ENCODE assay signal across 29 cellular contexts in genomic region chr19:2558543-2558942, GRCh38.
"Had no signal": no experiment of that assay in that cellular context is flagged by ENCODE, and none has a peak within 500 bp of the region (broad histone marks: within the 10 kb centered on the region; RNA-seq: fewer than 3 reads in every experiment).

No MANE protein-coding gene starts in this region.

- DNase-seq: activated B cell treated with CpG ODN at 0.5 μM for 24 hours; activated CD4-positive, alpha-beta T cell treated with anti-CD3 and anti-CD28 coated beads for 48 hours; activated CD4-positive, alpha-beta T cell treated with anti-CD3 and anti-CD28 coated beads, Interleukin-2, amount 50 U/mL, for 1 hour; activated CD4-positive, alpha-beta T cell treated with anti-CD3 and anti-CD28 coated beads, Interleukin-2, amount 50 U/mL, for 48 hours; activated CD8-positive, alpha-beta memory T cell treated with anti-CD3 and anti-CD28 coated beads for 24 hours; activated CD8-positive, alpha-beta T cell treated with anti-CD3 and anti-CD28 coated beads for 36 hours; activated effector memory CD4-positive, alpha-beta T cell treated with Interleukin-2 at 50 U/mL for 16 hours; activated gamma-delta T cell treated with Interleukin-2 at 50 U/mL for 16 hours; activated naive CD4-positive, alpha-beta T cell treated with Interleukin-2 at 50 U/mL for 16 hours; activated T-cell treated with anti-CD3 and anti-CD28 coated beads, Interleukin-2, amount 50 U/mL, for 4 hours; anterior cingulate cortex; brain microvascular endothelial cell; effector memory CD4-positive, alpha-beta T cell; endodermal cell; foreskin fibroblast; head of caudate nucleus; T-cell; T1000; WERI-Rb-1 had no signal

- H3K4me3 ChIP-seq: coronary artery, dorsolateral prefrontal cortex had no signal

- H3K4me3 Mint-ChIP-seq: activated B cell treated with CpG ODN at 0.5 μM for 24 hours; activated CD8-positive, alpha-beta T cell treated with anti-CD3 and anti-CD28 coated beads for 36 hours; activated naive CD4-positive, alpha-beta T cell treated with anti-CD3 and anti-CD28 coated beads, Interleukin-2, amount 50 U/mL, for 24 hours; activated T-cell treated with anti-CD3 and anti-CD28 coated beads, Interleukin-2, amount 50 U/mL, for 4 hours; activated T-helper 17 cell treated with anti-CD3 and anti-CD28 coated beads, Interleukin-2, amount 50 U/mL, for 72 hours; central memory CD8-positive, alpha-beta T cell; dendritic cell treated with granulocyte-macrophage colony-stimulating factor and Interleukin-4, amounts not matched to agents 40 ng/mL and 50 ng/mL, for 4 days; endodermal cell; T-cell; T-helper 1 cell treated with Interleukin-12 subunit alpha and Interleukin-12 subunit beta and Interleukin-4 antibody, amounts not matched to agents 30 μg/mL and 1 μg/mL, for 36 hours; T-helper 2 cell treated with Interferon-gamma antibody and Interleukin-4, amounts not matched to agents 5 μg/mL and 100 μg/mL, for 36 hours had no signal

- H3K27ac ChIP-seq: brain microvascular endothelial cell, coronary artery, WERI-Rb-1 had no signal

- H3K27me3 Mint-ChIP-seq: activated B cell treated with CpG ODN at 0.5 μM for 24 hours; activated CD8-positive, alpha-beta T cell treated with anti-CD3 and anti-CD28 coated beads for 36 hours; activated naive CD4-positive, alpha-beta T cell treated with anti-CD3 and anti-CD28 coated beads, Interleukin-2, amount 50 U/mL, for 24 hours; activated T-helper 17 cell treated with anti-CD3 and anti-CD28 coated beads, Interleukin-2, amount 50 U/mL, for 72 hours; central memory CD8-positive, alpha-beta T cell; T-cell had no signal

- H3K36me3 Mint-ChIP-seq: activated naive CD4-positive, alpha-beta T cell treated with anti-CD3 and anti-CD28 coated beads, Interleukin-2, amount 50 U/mL, for 24 hours; T-cell had no signal

- H3K27ac Mint-ChIP-seq: activated CD8-positive, alpha-beta T cell treated with anti-CD3 and anti-CD28 coated beads for 36 hours; activated T-helper 17 cell treated with anti-CD3 and anti-CD28 coated beads, Interleukin-2, amount 50 U/mL, for 72 hours; dendritic cell treated with granulocyte-macrophage colony-stimulating factor and Interleukin-4, amounts not matched to agents 40 ng/mL and 50 ng/mL, for 4 days; endodermal cell; T-cell; T-helper 2 cell treated with Interferon-gamma antibody and Interleukin-4, amounts not matched to agents 5 μg/mL and 100 μg/mL, for 36 hours had no signal

- H3K27me3 ChIP-seq: brain microvascular endothelial cell, dorsolateral prefrontal cortex had no signal

- H3K36me3 ChIP-seq: brain microvascular endothelial cell, WERI-Rb-1 had no signal

- H3K4me1 Mint-ChIP-seq: endodermal cell had no signal

- ATAC-seq: activated CD4-positive, CD25-positive, alpha-beta regulatory T cell treated with anti-CD3 and anti-CD28 coated beads, Interleukin-2, amount 50 U/mL, for 24 hours; activated CD8-positive, alpha-beta T cell treated with anti-CD3 and anti-CD28 coated beads for 36 hours; activated T-cell treated with anti-CD3 and anti-CD28 coated beads, Interleukin-2, amount 50 U/mL, for 4 hours; activated T-helper 17 cell treated with anti-CD3 and anti-CD28 coated beads, Interleukin-2, amount 50 U/mL, for 72 hours; esophagus mucosa; T-cell had no signal

- H3K9me3 Mint-ChIP-seq: activated B cell treated with CpG ODN at 0.5 μM for 24 hours; activated CD8-positive, alpha-beta T cell treated with anti-CD3 and anti-CD28 coated beads for 36 hours; activated naive CD4-positive, alpha-beta T cell treated with anti-CD3 and anti-CD28 coated beads, Interleukin-2, amount 50 U/mL, for 24 hours; activated T-cell treated with anti-CD3 and anti-CD28 coated beads, Interleukin-2, amount 50 U/mL, for 4 hours; activated T-helper 17 cell treated with anti-CD3 and anti-CD28 coated beads, Interleukin-2, amount 50 U/mL, for 72 hours; central memory CD8-positive, alpha-beta T cell; dendritic cell treated with granulocyte-macrophage colony-stimulating factor and Interleukin-4, amounts not matched to agents 40 ng/mL and 50 ng/mL, for 4 days; endodermal cell; T-cell; T-helper 1 cell treated with Interleukin-12 subunit alpha and Interleukin-12 subunit beta and Interleukin-4 antibody, amounts not matched to agents 30 μg/mL and 1 μg/mL, for 36 hours; T-helper 2 cell treated with Interferon-gamma antibody and Interleukin-4, amounts not matched to agents 5 μg/mL and 100 μg/mL, for 36 hours had no signal
